In genomic region chr16:49631521-49632041, GRCh38 we compare ENCODE assay signal across 14 cellular contexts.
DNase-seq lines count a peak whose midpoint lies in the region; ATAC-seq and TF ChIP-seq lines count a peak whose summit lies in the region.
"Had no signal": no experiment of that assay in that cellular context is flagged by ENCODE, and none has a peak within 500 bp of the region (broad histone marks: within the 10 kb centered on the region; RNA-seq: fewer than 3 reads in every experiment).

No MANE protein-coding gene starts in this region.

- H3K23ac ChIP-seq in mesenchymal stem cell (ENCODE audit: low read length in 2 of 2), result no peak overlapping the region

- H3K79me1 ChIP-seq in mesenchymal stem cell (replicated peaks; ENCODE audit: low read length, poor library complexity, severe bottlenecking), result no peaks in the 10 kb centered on the region

- no peak overlapping the region for H3K4ac ChIP-seq in mesenchymal stem cell (ENCODE audit: low read depth in 1 of 2, low read length in 2 of 2)

- H4K8ac ChIP-seq in mesenchymal stem cell (ENCODE audit: low read length), result no peak overlapping the region

- H3K36me3 ChIP-seq in ACC112 (ENCODE audit: insufficient read depth, low read length), result no peaks in the 10 kb centered on the region
- peaks cover 4 to 13% of the 10 kb centered on the region in 2 experiments for H3K36me3 ChIP-seq in mesenchymal stem cell (ENCODE audit: control insufficient read depth in 1 of 2, insufficient read depth in 2 of 2, low read depth in 1 of 2, low read length in 2 of 2)

- H3K4me3 ChIP-seq in ACC112 (ENCODE audit: low read depth, low read length) (no peak overlapping the region), choroid plexus epithelial cell (ENCODE audit: low read depth, low read length) (no peak overlapping the region), mesenchymal stem cell (ENCODE audit: insufficient read depth in 1 of 2, low read depth in 1 of 2, low read length in 2 of 2) (no peak overlapping the region)
- H3K4me3 ChIP-seq: psoas muscle had no signal

- 48% methylated on average over 2 of the region's 3 CpGs for WGBS in mesenchymal stem cell

- DNase-seq in EL (peak; percentile 32), choroid plexus epithelial cell (ENCODE audit: low read depth) (peak; percentile 31), mesenchymal stem cell (peak; percentile 58), DMS79 (lab: John Stamatoyannopoulos, UW) (no peak)
- DNase-seq in stimulated activated CD4-positive, alpha-beta T cell treated with anti-CD3 and anti-CD28 coated beads, Interleukin-4, amount 100 ng/mL, for 24 hours, result no peak
- no peak for DNase-seq in activated CD8-positive, alpha-beta memory T cell treated with anti-CD3 and anti-CD28 coated beads, Interleukin-2, amount 50 U/mL, for 48 hours
- DNase-seq: activated CD4-positive, alpha-beta T cell treated with anti-CD3 and anti-CD28 coated beads for 48 hours; activated naive CD8-positive, alpha-beta T cell treated with anti-CD3 and anti-CD28 coated beads, Interleukin-2, amount 10 ng/mL, durations not matched to agents 7 days and 5 days; activated T-cell treated with anti-CD3 and anti-CD28 coated beads, Interleukin-2, amount 50 U/mL, for 24 hours; NCI-H1694; psoas muscle had no signal

- peak overlapping the region; percentile 30 to 34 for H3K18ac ChIP-seq in mesenchymal stem cell (ENCODE audit: low read depth in 1 of 2, low read length in 2 of 2)

- TF ChIP-seq CTCF in choroid plexus epithelial cell (conservative IDR thresholded peaks at IDR 0.05; ENCODE audit: low read depth, low read length), result no peak

- no peak overlapping the region for H2BK5ac ChIP-seq in mesenchymal stem cell (ENCODE audit: low read depth, low read length, poor library complexity, severe bottlenecking)

- no peak overlapping the region for H2BK12ac ChIP-seq in mesenchymal stem cell (ENCODE audit: low read length in 2 of 2)

- no peak overlapping the region for H2AK5ac ChIP-seq in mesenchymal stem cell (ENCODE audit: low read length, severe bottlenecking)

- H3K14ac ChIP-seq in mesenchymal stem cell (ENCODE audit: low read length in 2 of 2), result no peak overlapping the region

- H3K4me2 ChIP-seq in mesenchymal stem cell (ENCODE audit: low read length, poor library complexity, severe bottlenecking), result no peak overlapping the region

- H3K4me1 ChIP-seq in ACC112 (ENCODE audit: control insufficient read depth, insufficient read depth, low read length, unreplicated experiment), result peaks cover 11% of the 10 kb centered on the region
- no peaks in the 10 kb centered on the region for H3K4me1 ChIP-seq in mesenchymal stem cell (ENCODE audit: control insufficient read depth, insufficient read depth, low read depth, low read length)

- no peak overlapping the region for H2BK120ac ChIP-seq in mesenchymal stem cell (ENCODE audit: low read depth, low read length)

- H2BK15ac ChIP-seq in mesenchymal stem cell (ENCODE audit: low read depth, poor library complexity, severe bottlenecking), result no peak overlapping the region

- peak overlapping the region; percentile 33 for H2AFZ ChIP-seq in ACC112 (ENCODE audit: low read length, unreplicated experiment)
- H2AFZ ChIP-seq in mesenchymal stem cell (ENCODE audit: low read depth, low read length), result no peak overlapping the region

- peak overlapping the region; percentile 24 for H3K9ac ChIP-seq in mesenchymal stem cell (ENCODE audit: low read length)

- H3K79me2 ChIP-seq in ACC112 (ENCODE audit: control insufficient read depth, insufficient read depth, low read length, unreplicated experiment), result no peaks in the 10 kb centered on the region

- no peaks in the 10 kb centered on the region for H3K27me3 ChIP-seq in ACC112 (ENCODE audit: insufficient read depth, low read length)
- no peaks in the 10 kb centered on the region for H3K27me3 ChIP-seq in mesenchymal stem cell (ENCODE audit: control insufficient read depth in 1 of 2, insufficient read depth in 1 of 2, low read length in 2 of 2)

- no peak overlapping the region for H4K91ac ChIP-seq in mesenchymal stem cell (ENCODE audit: low read length)

- no peak for ATAC-seq in GM21737 (IDR thresholded peaks at IDR 0.05; ENCODE audit: unreplicated experiment)

- peak overlapping the region; percentile 19 for H3K27ac ChIP-seq in ACC112 (ENCODE audit: low read depth, low read length)
- no peak overlapping the region for H3K27ac ChIP-seq in mesenchymal stem cell (ENCODE audit: low read length, poor library complexity, severe bottlenecking)
- H3K27ac ChIP-seq: psoas muscle, RWPE1 had no signal

- H3K9me3 ChIP-seq in mesenchymal stem cell (ENCODE audit: control insufficient read depth, low read length), result peaks cover 11% of the 10 kb centered on the region
- H3K9me3 ChIP-seq: psoas muscle had no signal

Comparison
In these comparisons a context has a peak if more than half of its experiments do, and no peak if none do; other contexts are left out.
1. DNase-seq: peak in EL (single experiment), choroid plexus epithelial cell (single experiment) and mesenchymal stem cell (single experiment); none in DMS79 (single experiment), stimulated activated CD4-positive, alpha-beta T cell treated with anti-CD3 and anti-CD28 coated beads, Interleukin-4, amount 100 ng/mL, for 24 hours (single experiment) and activated CD8-positive, alpha-beta memory T cell treated with anti-CD3 and anti-CD28 coated beads, Interleukin-2, amount 50 U/mL, for 48 hours (single experiment).